In genomic region chr10:23694921-23695824, GRCh38 we compare ENCODE assay signal across 13 cellular contexts.
DNase-seq lines count a peak whose midpoint lies in the region; ATAC-seq and TF ChIP-seq lines count a peak whose summit lies in the region.
"Had no signal": no experiment of that assay in that cellular context is flagged by ENCODE, and none has a peak within 500 bp of the region (broad histone marks: within the 10 kb centered on the region; RNA-seq: fewer than 3 reads in every experiment).

No MANE protein-coding gene starts in this region.

- H3K9me3 ChIP-seq in suprapubic skin = no peaks in the 10 kb centered on the region
- H3K9me3 ChIP-seq: BE2C had no signal

- H3K9me3 Mint-ChIP-seq in activated T-cell treated with anti-CD3 and anti-CD28 coated beads, Interleukin-2, amount 50 U/mL, for 4 hours = no peaks in the 10 kb centered on the region
- no peaks in the 10 kb centered on the region for H3K9me3 Mint-ChIP-seq in activated naive CD8-positive, alpha-beta T cell treated with anti-CD3 and anti-CD28 coated beads, Interleukin-2, amount 10 ng/mL, durations not matched to agents 7 days and 5 days
- H3K9me3 Mint-ChIP-seq: activated T-helper 17 cell treated with anti-CD3 and anti-CD28 coated beads, Interleukin-2, amount 50 U/mL, for 72 hours had no signal

- no peak for DNase-seq in activated T-cell treated with anti-CD3 and anti-CD28 coated beads, Interleukin-2, amount 50 U/mL, for 4 hours
- DNase-seq in activated T-cell treated with anti-CD3 and anti-CD28 coated beads, Interleukin-2, amount 50 U/mL, for 1 hour = no peak
- no peak for DNase-seq in activated naive CD8-positive, alpha-beta T cell treated with anti-CD3 and anti-CD28 coated beads, Interleukin-2, amount 10 ng/mL, durations not matched to agents 7 days and 5 days
- DNase-seq in mesendoderm (peak; percentile 53), suprapubic skin (ENCODE audit: low spot score in 2 of 2) (no peak), inferior parietal cortex (ENCODE audit: extremely low spot score) (no peak), NCI-H2227 (lab: John Stamatoyannopoulos, UW; ENCODE audit: unreplicated experiment) (no peak), NCI-H2107 (lab: John Stamatoyannopoulos, UW) (no peak)
- DNase-seq: BE2C; NCI-H526 treated with DMSO at 0.1 percent for 48 hours; stimulated activated CD8-positive, alpha-beta memory T cell treated with anti-CD3 and anti-CD28 coated beads, Interleukin-4, amount 100 ng/mL, for 48 hours had no signal

- H3K4me1 ChIP-seq in mesendoderm (ENCODE audit: control insufficient read depth, low read depth, low read length) = no peaks in the 10 kb centered on the region
- peaks cover 30% of the 10 kb centered on the region for H3K4me1 ChIP-seq in suprapubic skin
- H3K4me1 ChIP-seq: BE2C had no signal

- no peak overlapping the region for H2BK5ac ChIP-seq in mesendoderm (ENCODE audit: low read length)

- H3K79me1 ChIP-seq in mesendoderm (ENCODE audit: low read length) = no peaks in the 10 kb centered on the region

- no peak for TF ChIP-seq EP300 in suprapubic skin (IDR thresholded peaks at IDR 0.05)

- peak overlapping the region; percentile 74 for H3K4me2 ChIP-seq in mesendoderm (ENCODE audit: low read length)

- H2BK15ac ChIP-seq in mesendoderm (replicated peaks; ENCODE audit: low read depth) = no peak overlapping the region

- POLR2A ChIA-PET in activated naive CD8-positive, alpha-beta T cell treated with anti-CD3 and anti-CD28 coated beads, Interleukin-2, amount 10 ng/mL, durations not matched to agents 7 days and 5 days (lab: Charles Lee) = no interaction called here

- no peak for TF ChIP-seq POLR2A in suprapubic skin (IDR thresholded peaks at IDR 0.05)

- peak overlapping the region; percentile 23 for H3K9ac ChIP-seq in mesendoderm (ENCODE audit: low read length)

- H3K4me3 Mint-ChIP-seq in activated T-cell treated with anti-CD3 and anti-CD28 coated beads, Interleukin-2, amount 50 U/mL, for 4 hours = no peak overlapping the region
- peak overlapping the region; percentile 50 for H3K4me3 Mint-ChIP-seq in activated naive CD8-positive, alpha-beta T cell treated with anti-CD3 and anti-CD28 coated beads, Interleukin-2, amount 10 ng/mL, durations not matched to agents 7 days and 5 days
- H3K4me3 Mint-ChIP-seq: activated T-helper 17 cell treated with anti-CD3 and anti-CD28 coated beads, Interleukin-2, amount 50 U/mL, for 72 hours had no signal

- H4K8ac ChIP-seq in mesendoderm (ENCODE audit: low read depth, low read length) = no peak overlapping the region

- no CpG with 5 or more reads among the region's 63 CpGs for WGBS in mesendoderm (ENCODE audit: extremely low coverage, insufficient coverage, low lambda C conversion rate)
- WGBS in suprapubic skin = 2% methylated on average over 25 of the region's 63 CpGs

- H3K79me2 ChIP-seq in mesendoderm (ENCODE audit: control insufficient read depth, insufficient read depth, low read length) = no peaks in the 10 kb centered on the region

- H3K4ac ChIP-seq in mesendoderm (ENCODE audit: low read depth, low read length) = no peak overlapping the region

- no peak overlapping the region for H3K27ac Mint-ChIP-seq in activated naive CD8-positive, alpha-beta T cell treated with anti-CD3 and anti-CD28 coated beads, Interleukin-2, amount 10 ng/mL, durations not matched to agents 7 days and 5 days
- H3K27ac Mint-ChIP-seq: activated T-helper 17 cell treated with anti-CD3 and anti-CD28 coated beads, Interleukin-2, amount 50 U/mL, for 72 hours had no signal

- H3K36me3 Mint-ChIP-seq in activated T-cell treated with anti-CD3 and anti-CD28 coated beads, Interleukin-2, amount 50 U/mL, for 4 hours (ENCODE audit: insufficient read depth) = no peaks in the 10 kb centered on the region
- H3K36me3 Mint-ChIP-seq in activated naive CD8-positive, alpha-beta T cell treated with anti-CD3 and anti-CD28 coated beads, Interleukin-2, amount 10 ng/mL, durations not matched to agents 7 days and 5 days = no peaks in the 10 kb centered on the region

- ATAC-seq in activated T-cell treated with anti-CD3 and anti-CD28 coated beads, Interleukin-2, amount 50 U/mL, for 4 hours = peak; percentile 43 to 47
- peak; percentile 14 for ATAC-seq in activated naive CD8-positive, alpha-beta T cell treated with anti-CD3 and anti-CD28 coated beads, Interleukin-2, amount 10 ng/mL, durations not matched to agents 7 days and 5 days (ENCODE audit: low read depth)
- ATAC-seq: activated T-helper 17 cell treated with anti-CD3 and anti-CD28 coated beads, Interleukin-2, amount 50 U/mL, for 72 hours; GM12878 had no signal

- no peak for TF ChIP-seq CTCF in suprapubic skin (IDR thresholded peaks at IDR 0.05)

- H3K23ac ChIP-seq in mesendoderm (ENCODE audit: low read length) = no peak overlapping the region

- no peak overlapping the region for H2AK5ac ChIP-seq in mesendoderm (ENCODE audit: low read length)

- H3K18ac ChIP-seq in mesendoderm (ENCODE audit: low read length) = no peak overlapping the region

- H3K4me1 Mint-ChIP-seq in activated T-cell treated with anti-CD3 and anti-CD28 coated beads, Interleukin-2, amount 50 U/mL, for 4 hours (ENCODE audit: low read depth) = peaks cover 8% of the 10 kb centered on the region
- H3K4me1 Mint-ChIP-seq in activated naive CD8-positive, alpha-beta T cell treated with anti-CD3 and anti-CD28 coated beads, Interleukin-2, amount 10 ng/mL, durations not matched to agents 7 days and 5 days = peaks cover 3% of the 10 kb centered on the region
- H3K4me1 Mint-ChIP-seq: activated T-helper 17 cell treated with anti-CD3 and anti-CD28 coated beads, Interleukin-2, amount 50 U/mL, for 72 hours had no signal

- no peak overlapping the region for H2BK120ac ChIP-seq in mesendoderm (ENCODE audit: low read depth, low read length)

- no peaks in the 10 kb centered on the region for H3K36me3 ChIP-seq in mesendoderm (ENCODE audit: control insufficient read depth, insufficient read depth, low read length)
- no peaks in the 10 kb centered on the region for H3K36me3 ChIP-seq in suprapubic skin
- H3K36me3 ChIP-seq: BE2C had no signal

- H4K5ac ChIP-seq in mesendoderm (ENCODE audit: low read length) = no peak overlapping the region

- H3K56ac ChIP-seq in mesendoderm (ENCODE audit: low read length) = peak overlapping the region; percentile 66

- H3K27me3 ChIP-seq in mesendoderm (ENCODE audit: insufficient read depth, low read length, poor library complexity) (peaks cover 33% of the 10 kb centered on the region), suprapubic skin (peaks cover 58% of the 10 kb centered on the region)

- no peak overlapping the region for H3K27ac ChIP-seq in mesendoderm (ENCODE audit: low read depth, low read length)
- H3K27ac ChIP-seq in suprapubic skin = no peak overlapping the region

- H3K27me3 Mint-ChIP-seq in activated T-cell treated with anti-CD3 and anti-CD28 coated beads, Interleukin-2, amount 50 U/mL, for 4 hours (ENCODE audit: low read depth) = peaks cover 51% of the 10 kb centered on the region
- H3K27me3 Mint-ChIP-seq in activated naive CD8-positive, alpha-beta T cell treated with anti-CD3 and anti-CD28 coated beads, Interleukin-2, amount 10 ng/mL, durations not matched to agents 7 days and 5 days = peaks cover 56% of the 10 kb centered on the region

- no peak overlapping the region for H3K4me3 ChIP-seq in mesendoderm (ENCODE audit: low read length)
- peak overlapping the region; percentile 43 for H3K4me3 ChIP-seq in suprapubic skin
- H3K4me3 ChIP-seq: GM12878 had no signal
